ENCODE assay signal across 18 cellular contexts in genomic region chrX:640641-641040, GRCh38. TPM values are rescaled to one million over a fixed set of nuclear protein-coding genes. Genes with fewer than 3 reads are reported as not detected.
DNase-seq lines count a peak whose midpoint lies in the region; ATAC-seq and TF ChIP-seq lines count a peak whose summit lies in the region.
"Had no signal": no experiment of that assay in that cellular context is flagged by ENCODE, and none has a peak within 500 bp of the region (broad histone marks: within the 10 kb centered on the region; RNA-seq: fewer than 3 reads in every experiment).

No MANE protein-coding gene starts in this region.

- H3K4me1 Mint-ChIP-seq in HFFc6 (ENCODE audit: low read depth) (peaks cover 48% of the 10 kb centered on the region), osteocyte (ENCODE audit: unreplicated experiment) (peaks cover 7% of the 10 kb centered on the region)
- peaks cover 9% of the 10 kb centered on the region for H3K4me1 Mint-ChIP-seq in activated T-cell treated with anti-CD3 and anti-CD28 coated beads, Interleukin-2, amount 50 U/mL, for 4 hours (ENCODE audit: low read depth)
- H3K4me1 Mint-ChIP-seq in activated T-cell treated with anti-CD3 and anti-CD28 coated beads, Interleukin-2, amount 50 U/mL, for 24 hours (ENCODE audit: low read depth), result peaks cover 10% of the 10 kb centered on the region

- H3K4me3 Mint-ChIP-seq in HFFc6, result no peak overlapping the region
- H3K4me3 Mint-ChIP-seq in osteocyte (ENCODE audit: unreplicated experiment), result no peak overlapping the region
- no peak overlapping the region for H3K4me3 Mint-ChIP-seq in activated T-cell treated with anti-CD3 and anti-CD28 coated beads, Interleukin-2, amount 50 U/mL, for 4 hours
- no peak overlapping the region for H3K4me3 Mint-ChIP-seq in activated T-cell treated with anti-CD3 and anti-CD28 coated beads, Interleukin-2, amount 50 U/mL, for 24 hours
- H3K4me3 Mint-ChIP-seq: CD4-positive, alpha-beta T cell had no signal

- H3K36me3 Mint-ChIP-seq in HFFc6 (ENCODE audit: low read depth) (peaks cover 38% of the 10 kb centered on the region), osteocyte (ENCODE audit: unreplicated experiment) (no peaks in the 10 kb centered on the region)
- H3K36me3 Mint-ChIP-seq in activated T-cell treated with anti-CD3 and anti-CD28 coated beads, Interleukin-2, amount 50 U/mL, for 4 hours (ENCODE audit: insufficient read depth), result no peaks in the 10 kb centered on the region
- no peaks in the 10 kb centered on the region for H3K36me3 Mint-ChIP-seq in activated T-cell treated with anti-CD3 and anti-CD28 coated beads, Interleukin-2, amount 50 U/mL, for 24 hours (ENCODE audit: low read depth)

- in situ Hi-C loops in G401 (cut with HindIII; ENCODE audit: low sequenced_read_pairs), result no loop called here

- ATAC-seq in activated T-cell treated with anti-CD3 and anti-CD28 coated beads, Interleukin-2, amount 50 U/mL, for 4 hours, result no peak
- ATAC-seq: A549, GM12878 had no signal

- peak overlapping the region; percentile 7; the same call in 1 of the 2 replicates for H3K27ac Mint-ChIP-seq in HFFc6
- no peak overlapping the region for H3K27ac Mint-ChIP-seq in osteocyte (ENCODE audit: unreplicated experiment)
- no peak overlapping the region for H3K27ac Mint-ChIP-seq in activated T-cell treated with anti-CD3 and anti-CD28 coated beads, Interleukin-2, amount 50 U/mL, for 24 hours
- H3K27ac Mint-ChIP-seq: CD4-positive, alpha-beta T cell had no signal

- H3K9me3 Mint-ChIP-seq in HFFc6 (no peaks in the 10 kb centered on the region), osteocyte (ENCODE audit: unreplicated experiment) (no peaks in the 10 kb centered on the region)
- no peaks in the 10 kb centered on the region for H3K9me3 Mint-ChIP-seq in activated T-cell treated with anti-CD3 and anti-CD28 coated beads, Interleukin-2, amount 50 U/mL, for 4 hours
- no peaks in the 10 kb centered on the region for H3K9me3 Mint-ChIP-seq in activated T-cell treated with anti-CD3 and anti-CD28 coated beads, Interleukin-2, amount 50 U/mL, for 24 hours
- H3K9me3 Mint-ChIP-seq: CD4-positive, alpha-beta T cell had no signal

- TF ChIP-seq CTCF in HFFc6 (IDR thresholded peaks at IDR 0.05), result no peak
- no peak for TF ChIP-seq CTCF in osteocyte (IDR thresholded peaks at IDR 0.05)

- H3K27me3 Mint-ChIP-seq in HFFc6 (ENCODE audit: insufficient read depth), result peaks cover 18% of the 10 kb centered on the region
- H3K27me3 Mint-ChIP-seq in osteocyte (ENCODE audit: unreplicated experiment), result peaks cover 36% of the 10 kb centered on the region
- peaks cover 54% of the 10 kb centered on the region for H3K27me3 Mint-ChIP-seq in activated T-cell treated with anti-CD3 and anti-CD28 coated beads, Interleukin-2, amount 50 U/mL, for 4 hours (ENCODE audit: low read depth)
- H3K27me3 Mint-ChIP-seq in activated T-cell treated with anti-CD3 and anti-CD28 coated beads, Interleukin-2, amount 50 U/mL, for 24 hours, result peaks cover 76% of the 10 kb centered on the region

- DNase-seq in HFFc6 (no peak), mesenteric fat pad (ENCODE audit: low spot score) (peak; percentile 39), osteocyte (ENCODE audit: extremely low spot score, unreplicated experiment) (peak; percentile 77), ureter (ENCODE audit: low spot score) (peak; percentile 25), 8988T (no peak), G401 (ENCODE audit: low spot score) (no peak)
- DNase-seq in activated T-cell treated with anti-CD3 and anti-CD28 coated beads, Interleukin-2, amount 50 U/mL, for 4 hours, result no peak
- no peak for DNase-seq in activated T-cell treated with anti-CD3 and anti-CD28 coated beads, Interleukin-2, amount 50 U/mL, for 24 hours
- DNase-seq: AML-193, Caco-2, DMS153, DMS79, HCEC 1CT had no signal

RNA-seq across cellular contexts. Expression of gene SHOX, which starts 10.1 kb away (rescaled TPM):
- total RNA-seq in HFFc6 (2021; fragmentation: NEBNext Ultra II Directional; extraction: Animal tissue kit (Norgen Biotek cat#: 25700)), result 10 to 100 TPM; 27.1 to 41.8 (median 28.6) TPM
- total RNA-seq in mesenteric fat pad (0.10 TPM), osteocyte (0.21 TPM in 1 of 2 replicates, not detected in the other), ureter (not detected)
- total RNA-seq in activated T-cell treated with anti-CD3 and anti-CD28 coated beads, Interleukin-2, amount 50 U/mL, for 4 hours, result not detected
- total RNA-seq in G401 (2014; rRNA removed; shearing (Covaris generic)), result not detected in 2 replicates
- total RNA-seq: Caco-2; CD4-positive, alpha-beta T cell; Daoy; GM12878; HT1080 had no signal

Comparison
In these comparisons a context has a peak if more than half of its experiments do, and no peak if none do; other contexts are left out.
1. DNase-seq: peak in mesenteric fat pad (single experiment), osteocyte (single experiment) and ureter (single experiment); none in HFFc6 (single experiment), 8988T (single experiment), activated T-cell treated with anti-CD3 and anti-CD28 coated beads, Interleukin-2, amount 50 U/mL, for 4 hours (single experiment), G401 (single experiment) and activated T-cell treated with anti-CD3 and anti-CD28 coated beads, Interleukin-2, amount 50 U/mL, for 24 hours (single experiment).
2. RNA of gene SHOX, which starts 10.1 kb away (total RNA-seq): 27.1 to 41.8 TPM in HFFc6; 0.10 TPM in mesenteric fat pad (single experiment), 0.21 TPM in osteocyte, not detected in ureter (single experiment), not detected in activated T-cell treated with anti-CD3 and anti-CD28 coated beads, Interleukin-2, amount 50 U/mL, for 4 hours and not detected in G401; every median in the first group is over 10 times any median in the second.